Comparison of ENCODE assay signal across 32 cellular contexts in genomic region chr9:132988244-132989013, GRCh38. TPM values are rescaled to one million over a fixed set of nuclear protein-coding genes. Genes with fewer than 3 reads are reported as not detected.
"Had no signal": no experiment of that assay in that cellular context is flagged by ENCODE, and none has a peak within 500 bp of the region (broad histone marks: within the 10 kb centered on the region; RNA-seq: fewer than 3 reads in every experiment).

No MANE protein-coding gene starts in this region.

- H3K4me1 ChIP-seq: Peyer's patch had no signal

- DNase-seq: activated CD4-positive, alpha-beta memory T cell treated with anti-CD3 and anti-CD28 coated beads, Interleukin-2, amount 10 ng/mL, durations not matched to agents 7 days and 5 days; activated CD4-positive, alpha-beta T cell treated with anti-CD3 and anti-CD28 coated beads, Interleukin-2, amount 50 U/mL, for 1 hour; activated CD4-positive, CD25-positive, alpha-beta regulatory T cell; activated gamma-delta T cell; activated naive CD4-positive, alpha-beta T cell treated with anti-CD3 and anti-CD28 coated beads for 36 hours; activated naive CD8-positive, alpha-beta T cell treated with anti-CD3 and anti-CD28 coated beads, Interleukin-2, amount 10 ng/mL, durations not matched to agents 7 days and 5 days; activated T-cell treated with anti-CD3 and anti-CD28 coated beads for 4 hours; activated T-cell treated with anti-CD3 and anti-CD28 coated beads, Interleukin-2, amount 50 U/mL, for 48 hours; adrenal gland; anterior cingulate cortex; NCI-H1092 treated with DMSO at 0.1 percent for 48 hours; NCI-H1417 treated with DMSO at 0.1 percent for 48 hours; NCI-H1694; NCI-H2029; NCI-H2107; NCI-H2171 treated with DMSO at 0.1 percent for 48 hours; NCI-H226; NCI-H526; NCI-H774; OCI-M1; Right ventricle myocardium superior; SJCRH30; SK-N-SH; T-helper 1 cell had no signal

- H3K27me3 ChIP-seq: adrenal gland, Peyer's patch had no signal

- H3K27ac ChIP-seq: adrenal gland, Peyer's patch, RWPE1, SJCRH30, VCaP had no signal

- H3K9me3 ChIP-seq: adrenal gland, Peyer's patch, SJCRH30, SK-N-SH had no signal

- H3K4me3 ChIP-seq: adrenal gland, Peyer's patch, SJCRH30 had no signal

- ATAC-seq: activated T-helper 17 cell treated with anti-CD3 and anti-CD28 coated beads, Interleukin-2, amount 50 U/mL, for 72 hours had no signal

- H3K9ac ChIP-seq: SK-N-SH had no signal

- H3K4me2 ChIP-seq: SK-N-SH had no signal

- H3K36me3 ChIP-seq: adrenal gland, Peyer's patch, SJCRH30 had no signal

RNA-seq across cellular contexts. Expression of gene GFI1B, which starts 9.9 kb away (rescaled TPM):
- total RNA-seq: activated CD4-positive, alpha-beta memory T cell treated with anti-CD3 and anti-CD28 coated beads, Interleukin-2, amount 10 ng/mL, durations not matched to agents 7 days and 5 days; activated CD8-positive, alpha-beta memory T cell treated with anti-CD3 and anti-CD28 coated beads for 36 hours; activated naive CD4-positive, alpha-beta T cell treated with anti-CD3 and anti-CD28 coated beads for 36 hours; activated naive CD8-positive, alpha-beta T cell treated with anti-CD3 and anti-CD28 coated beads, Interleukin-2, amount 10 ng/mL, durations not matched to agents 7 days and 5 days; activated T-helper 17 cell treated with anti-CD3 and anti-CD28 coated beads, Interleukin-2, amount 50 U/mL, for 72 hours; cardiac septum; NCI-H460; Right ventricle myocardium superior; T-helper 2 cell treated with Interferon-gamma antibody and Interleukin-4, amounts not matched to agents 100 ng/mL and 5 ng/mL, for 36 hours had no signal
- polyA plus RNA-seq: SK-N-SH had no signal
